ENCODE assay signal across 8 cellular contexts in the genomic region with DNA sequence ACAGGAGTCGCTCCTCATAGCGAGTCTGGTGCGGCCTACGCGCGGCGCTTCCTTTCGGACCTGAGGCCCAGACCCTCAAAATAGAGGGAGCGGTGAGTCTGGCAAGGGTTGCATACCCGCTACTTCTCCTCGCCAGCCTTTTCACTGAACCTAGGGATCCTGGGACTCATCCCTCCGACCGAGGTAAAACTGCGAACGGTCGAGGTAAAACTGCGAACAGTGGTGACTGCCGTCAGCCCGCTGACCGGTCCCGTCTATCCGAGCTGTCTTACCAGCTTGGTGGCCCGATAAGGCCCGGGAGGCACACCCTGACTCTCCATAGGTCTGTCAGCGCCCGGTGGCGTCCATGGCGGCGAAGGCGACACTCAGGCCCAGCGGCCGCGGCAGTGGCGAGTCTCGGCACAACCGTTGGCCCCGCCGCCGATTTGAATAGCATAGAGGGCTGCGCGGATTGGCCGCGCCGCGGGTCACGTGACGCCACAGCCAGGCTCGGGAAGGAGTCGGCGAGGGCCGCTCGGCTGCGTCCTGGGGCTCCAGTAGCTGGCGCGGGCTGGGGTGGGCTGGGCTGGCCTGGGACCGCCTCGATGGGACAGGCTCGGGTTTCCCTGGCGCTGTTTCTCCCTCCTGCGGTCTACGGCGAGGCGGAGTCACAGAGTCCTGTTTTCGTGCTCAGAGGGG. TPM values are rescaled to one million over a fixed set of nuclear protein-coding genes. Genes with fewer than 3 reads are reported as not detected.
DNase-seq lines count a peak whose midpoint lies in the region; ATAC-seq and FAIRE-seq lines count a peak whose summit lies in the region.

A gene with protein sequence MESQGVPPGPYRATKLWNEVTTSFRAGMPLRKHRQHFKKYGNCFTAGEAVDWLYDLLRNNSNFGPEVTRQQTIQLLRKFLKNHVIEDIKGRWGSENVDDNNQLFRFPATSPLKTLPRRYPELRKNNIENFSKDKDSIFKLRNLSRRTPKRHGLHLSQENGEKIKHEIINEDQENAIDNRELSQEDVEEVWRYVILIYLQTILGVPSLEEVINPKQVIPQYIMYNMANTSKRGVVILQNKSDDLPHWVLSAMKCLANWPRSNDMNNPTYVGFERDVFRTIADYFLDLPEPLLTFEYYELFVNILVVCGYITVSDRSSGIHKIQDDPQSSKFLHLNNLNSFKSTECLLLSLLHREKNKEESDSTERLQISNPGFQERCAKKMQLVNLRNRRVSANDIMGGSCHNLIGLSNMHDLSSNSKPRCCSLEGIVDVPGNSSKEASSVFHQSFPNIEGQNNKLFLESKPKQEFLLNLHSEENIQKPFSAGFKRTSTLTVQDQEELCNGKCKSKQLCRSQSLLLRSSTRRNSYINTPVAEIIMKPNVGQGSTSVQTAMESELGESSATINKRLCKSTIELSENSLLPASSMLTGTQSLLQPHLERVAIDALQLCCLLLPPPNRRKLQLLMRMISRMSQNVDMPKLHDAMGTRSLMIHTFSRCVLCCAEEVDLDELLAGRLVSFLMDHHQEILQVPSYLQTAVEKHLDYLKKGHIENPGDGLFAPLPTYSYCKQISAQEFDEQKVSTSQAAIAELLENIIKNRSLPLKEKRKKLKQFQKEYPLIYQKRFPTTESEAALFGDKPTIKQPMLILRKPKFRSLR (minus strand): TSS at position 403 of the 678 bp plus-strand sequence. CDS start 83 bp downstream, at position 320.

- H3K9ac ChIP-seq in iPS-20b (ENCODE audit: low read depth, low read length): peak within 1 kb of the TSS; percentile 99

- H3K27me3 ChIP-seq in iPS-20b (ENCODE audit: insufficient read depth, low read length): no peaks in the 10 kb centered on the region
- no peaks in the 10 kb centered on the region for H3K27me3 ChIP-seq in small intestine (ENCODE audit: control insufficient read depth in 2 of 2, insufficient read depth in 2 of 2, low read length in 2 of 2)

- peak; percentile 96 for ATAC-seq in GM18520 (IDR thresholded peaks at IDR 0.05; ENCODE audit: unreplicated experiment)
- peak; percentile 92 for ATAC-seq in HG03060 (IDR thresholded peaks at IDR 0.05; ENCODE audit: low read depth, unreplicated experiment)

- no peak for FAIRE-seq in small intestine (lab: Jason Lieb, UNC)

- WGBS in small intestine, 3 donors: 0 to 1% (median 0%) methylated on average over 61 to 64 of the region's 64 CpGs

- peaks cover 6% of the 10 kb centered on the region; the same call in 1 of the 2 replicates for H3K4me1 ChIP-seq in iPS-20b (ENCODE audit: insufficient read depth, low read length)
- H3K4me1 ChIP-seq in small intestine (ENCODE audit: control insufficient read depth in 2 of 2, insufficient read depth in 1 of 2, low read depth in 1 of 2, low read length in 1 of 2): peaks cover 0 to 3% of the 10 kb centered on the region in 2 donors

- DNase-seq in A172 (ENCODE audit: low spot score) (peak; percentile 87), NCI-H2107 (lab: John Stamatoyannopoulos, UW) (peak; percentile 96), UCSD-AML1 (lab: John Stamatoyannopoulos, UW; ENCODE audit: unreplicated experiment) (peak; percentile 93), T47D (ENCODE audit: low read depth in 1 of 2, low spot score in 1 of 2) (peak; percentile 86 to 95), small intestine (peak; percentile 88)

- in situ Hi-C loops in T47D (cut with HindIII; ENCODE audit: low pct_unique_long_range_greater_than_20kb, low sequenced_read_pairs): no loop called here

- H3K4me3 ChIP-seq in iPS-20b (ENCODE audit: low read length) (peak within 1 kb of the TSS; percentile 90), small intestine (ENCODE audit: low read depth in 1 of 2, low read length in 2 of 2) (peak within 1 kb of the TSS; percentile 48 to 65)

- H3K9me3 ChIP-seq in iPS-20b (ENCODE audit: insufficient read depth, low read depth, low read length) (no peaks in the 10 kb centered on the region), small intestine (ENCODE audit: control insufficient read depth, low read depth) (no peaks in the 10 kb centered on the region)

- peaks cover 27% of the 10 kb centered on the region for H3K36me3 ChIP-seq in iPS-20b (ENCODE audit: insufficient read depth, low read depth, low read length)
- no peaks in the 10 kb centered on the region for H3K36me3 ChIP-seq in small intestine (ENCODE audit: control insufficient read depth in 2 of 2, insufficient read depth in 2 of 2, low read length in 2 of 2)

- H3K27ac ChIP-seq in iPS-20b (ENCODE audit: low read length) (peak within 1 kb of the TSS; percentile 88), small intestine (ENCODE audit: low read depth in 1 of 2, low read length in 1 of 2) (no peak within 1 kb of the TSS)

RNA-seq across cellular contexts. Expression of the gene that starts here (rescaled TPM):
- 51.3 and 79.2 TPM in 2 replicates for total RNA-seq in A172 (2014; rRNA removed; shearing (Covaris generic))
- polyA plus RNA-seq in small intestine: 1 to 10 TPM in 1 of 3 donors, under 1 TPM in 2; 0.27 to 6.9 (median 0.67) TPM
